In the genomic region with DNA sequence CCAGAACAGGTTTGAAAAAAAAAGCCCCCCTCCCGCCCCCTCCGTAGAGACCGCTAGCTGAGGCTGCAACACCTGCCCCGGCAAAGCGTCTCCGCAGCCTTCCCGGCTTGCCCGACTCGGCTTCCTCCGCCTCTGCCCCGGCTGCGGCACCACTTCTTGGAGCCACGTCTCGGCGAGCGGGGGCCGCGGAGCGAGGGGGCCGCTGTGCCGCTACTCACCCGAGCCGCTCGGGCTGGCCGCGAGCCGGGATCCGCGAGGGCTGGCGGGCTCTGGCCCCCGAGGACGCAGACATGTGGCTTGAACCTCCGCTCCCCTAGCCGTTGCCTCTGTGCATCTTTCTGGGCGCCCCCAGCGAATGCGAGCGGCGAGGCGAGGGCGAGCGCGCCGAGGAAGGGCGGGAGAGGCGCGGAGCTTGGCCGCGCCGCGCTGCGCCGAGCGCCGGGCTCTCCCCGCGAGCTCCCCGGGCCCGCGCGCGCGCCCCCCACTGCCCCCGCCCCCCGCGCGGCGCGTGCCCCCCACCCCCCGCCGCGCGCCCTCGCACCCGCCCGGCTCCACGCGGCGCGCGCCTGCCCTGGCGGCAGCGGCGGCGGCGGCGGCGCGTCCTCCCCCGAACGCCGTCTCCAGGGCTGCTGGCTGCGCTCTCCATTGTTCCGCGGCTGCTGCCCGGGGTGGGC, we compare ENCODE assay signal across 8 cellular contexts.
A peak's percentile ranks its signal among the peaks of the same experiment; 100 is the strongest.
DNase-seq lines count a peak whose midpoint lies in the region; ATAC-seq and TF ChIP-seq lines count a peak whose summit lies in the region.
"Had no signal": no experiment of that assay in that cellular context is flagged by ENCODE, and none has a peak within 500 bp of the region (broad histone marks: within the 10 kb centered on the region; RNA-seq: fewer than 3 reads in every experiment).

No MANE protein-coding gene starts in this region.

- H3K4me3 ChIP-seq in hepatocyte (no peak overlapping the region), gastrocnemius medialis (peak overlapping the region in 3 of 4 donors; percentile 25 to 43 (median 39))

- 1% methylated on average over 39 of the region's 96 CpGs for WGBS in hepatocyte (ENCODE audit: low lambda C conversion rate, missing lambda C conversion rate)

- in situ Hi-C loops in gastrocnemius medialis (cut with MboI; ENCODE audit: low sequenced_read_pairs in 4 of 4) = no loop called here

- no peak for ATAC-seq in gastrocnemius medialis

- no peaks in the 10 kb centered on the region for H4K20me1 ChIP-seq in hepatocyte (ENCODE audit: insufficient read depth, poor library complexity, severe bottlenecking)

- H3K4me1 ChIP-seq in hepatocyte (ENCODE audit: insufficient read depth) (peaks cover 4% of the 10 kb centered on the region), gastrocnemius medialis (no peaks in the 10 kb centered on the region)

- H3K9me3 ChIP-seq in hepatocyte (ENCODE audit: low read depth) (no peaks in the 10 kb centered on the region), gastrocnemius medialis (no peaks in the 10 kb centered on the region)

- H3K9me2 ChIP-seq in hepatocyte (replicated peaks; ENCODE audit: insufficient read depth) = no peaks in the 10 kb centered on the region

- peak overlapping the region; percentile 95 for H3K4me2 ChIP-seq in hepatocyte

- H3K27me3 ChIP-seq in hepatocyte (peaks cover 80% of the 10 kb centered on the region), gastrocnemius medialis (peaks cover 13 to 27% (median 26%) of the 10 kb centered on the region in 3 donors)

- TF ChIP-seq CTCF in GM20000 (IDR thresholded peaks at IDR 0.05; ENCODE audit: extremely low read depth, missing control alignments) (no peak), hepatocyte (IDR thresholded peaks at IDR 0.05; ENCODE audit: poor library complexity) (no peak), gastrocnemius medialis (IDR thresholded peaks at IDR 0.05 in 4 of 5, conservative IDR thresholded peaks at IDR 0.05 in 1 of 5) (no peak)

- H3K27ac ChIP-seq in hepatocyte (no peak overlapping the region), gastrocnemius medialis (no peak overlapping the region)

- TF ChIP-seq POLR2A in gastrocnemius medialis (IDR thresholded peaks at IDR 0.05) = no peak

- no peak overlapping the region for H2AFZ ChIP-seq in hepatocyte

- intact Hi-C loops in gastrocnemius medialis (cut with DNase I; ENCODE audit: low total_unique reads) = no loop called here

- H3K36me3 ChIP-seq in hepatocyte (replicated peaks; ENCODE audit: insufficient read depth, low read depth) = no peaks in the 10 kb centered on the region
- no peaks in the 10 kb centered on the region for H3K36me3 ChIP-seq in gastrocnemius medialis

- no peaks in the 10 kb centered on the region for H3K79me2 ChIP-seq in hepatocyte

- peak; percentile 41 for DNase-seq in GM20000 (ENCODE audit: low spot score)
- peak; percentile 61 for DNase-seq in NCI-H2171 treated with DMSO at 0.1 percent for 48 hours (lab: John Stamatoyannopoulos, UW)
- DNase-seq in hepatocyte (ENCODE audit: low spot score) = no peak
- DNase-seq in gastrocnemius medialis = no peak
- no peak for DNase-seq in kidney tubule cell (ENCODE audit: low spot score)
- DNase-seq in NCI-H526 treated with DMSO at 0.1 percent for 48 hours (lab: John Stamatoyannopoulos, UW) = no peak
- DNase-seq in stimulated activated CD4-positive, alpha-beta T cell treated with anti-CD3 and anti-CD28 coated beads, Interleukin-2, amount 100 ng/mL, for 48 hours = no peak
- DNase-seq: activated T-cell treated with anti-CD3 and anti-CD28 coated beads, Interleukin-2, amount 50 U/mL, for 48 hours had no signal

Comparison
In these comparisons a context has a peak if more than half of its experiments do, and no peak if none do; other contexts are left out.
1. DNase-seq: peak in GM20000 (single experiment) and NCI-H2171 treated with DMSO at 0.1 percent for 48 hours (single experiment); none in hepatocyte (single experiment), gastrocnemius medialis (0 of 2), kidney tubule cell (single experiment), NCI-H526 treated with DMSO at 0.1 percent for 48 hours (single experiment) and stimulated activated CD4-positive, alpha-beta T cell treated with anti-CD3 and anti-CD28 coated beads, Interleukin-2, amount 100 ng/mL, for 48 hours (0 of 2).